Comparison of ENCODE assay signal across 20 cellular contexts in genomic region chr7:148916186-148916585, GRCh38. TPM values are rescaled to one million over a fixed set of nuclear protein-coding genes. Genes with fewer than 3 reads are reported as not detected.
DNase-seq lines count a peak whose midpoint lies in the region; ATAC-seq and TF ChIP-seq lines count a peak whose summit lies in the region.
"Had no signal": no experiment of that assay in that cellular context is flagged by ENCODE, and none has a peak within 500 bp of the region (broad histone marks: within the 10 kb centered on the region; RNA-seq: fewer than 3 reads in every experiment).

No MANE protein-coding gene starts in this region.

- H3K36me3 ChIP-seq in Panc1 (ENCODE audit: control insufficient read depth, insufficient read depth, low read length), result no peaks in the 10 kb centered on the region
- H3K36me3 ChIP-seq: BE2C had no signal

- H3K27ac Mint-ChIP-seq in stimulated activated naive CD8-positive, alpha-beta T cell treated with anti-CD3 and anti-CD28 coated beads, Interleukin-15, Interleukin-2, amounts not matched to agents 100 ng/mL and 50 ng/mL, for 24 hours, result peak overlapping the region; percentile 84

- H3K9me3 ChIP-seq in Panc1 (ENCODE audit: control insufficient read depth, insufficient read depth, low read depth, low read length), result no peaks in the 10 kb centered on the region
- H3K9me3 ChIP-seq: BE2C had no signal

- CTCF ChIA-PET in Panc1 (lab: Charles Lee), result no interaction called here

- TF ChIP-seq CTCF in Panc1 (IDR thresholded peaks at IDR 0.05) (no peak), fibroblast of mammary gland (conservative IDR thresholded peaks at IDR 0.05; ENCODE audit: control insufficient read depth, insufficient read depth, low read depth, low read length) (no peak)

- POLR2A ChIA-PET in Panc1 (lab: Charles Lee), result interaction anchor here (0.6 kb wide), 1 partner anchor 197 kb away, joined by 7 read pairs; no protein-coding TSS in a partner anchor

- H3K4me1 ChIP-seq in Panc1 (ENCODE audit: control insufficient read depth, insufficient read depth, low read length), result peaks cover 22% of the 10 kb centered on the region
- H3K4me1 ChIP-seq: BE2C had no signal

- no peaks in the 10 kb centered on the region for H3K27me3 Mint-ChIP-seq in stimulated activated naive CD8-positive, alpha-beta T cell treated with anti-CD3 and anti-CD28 coated beads, Interleukin-15, Interleukin-2, amounts not matched to agents 100 ng/mL and 50 ng/mL, for 24 hours
- H3K27me3 Mint-ChIP-seq: T-helper 17 cell had no signal

- no peak overlapping the region for H3K4me3 ChIP-seq in Panc1 (ENCODE audit: low read depth in 2 of 2, low read length in 2 of 2)
- H3K4me3 ChIP-seq in fibroblast of mammary gland (ENCODE audit: control insufficient read depth, low read depth, low read length), result no peak overlapping the region

- H3K9me3 Mint-ChIP-seq in stimulated activated naive CD8-positive, alpha-beta T cell treated with anti-CD3 and anti-CD28 coated beads, Interleukin-15, Interleukin-2, amounts not matched to agents 100 ng/mL and 50 ng/mL, for 24 hours, result no peaks in the 10 kb centered on the region

- peak overlapping the region; percentile 5; the same call in 1 of the 2 replicates for H3K27ac ChIP-seq in Panc1 (ENCODE audit: low read length)
- H3K27ac ChIP-seq: foreskin keratinocyte had no signal

- intact Hi-C loops in Panc1 (cut with micrococcal nuclease; ENCODE audit: unreplicated experiment), result no loop called here

- no peaks in the 10 kb centered on the region for H3K36me3 Mint-ChIP-seq in stimulated activated naive CD8-positive, alpha-beta T cell treated with anti-CD3 and anti-CD28 coated beads, Interleukin-15, Interleukin-2, amounts not matched to agents 100 ng/mL and 50 ng/mL, for 24 hours (ENCODE audit: low read depth)

- no peaks in the 10 kb centered on the region for H3K27me3 ChIP-seq in Panc1 (ENCODE audit: control insufficient read depth, insufficient read depth, low read length)
- H3K27me3 ChIP-seq: BE2C had no signal

- no peak overlapping the region for H3K4me3 Mint-ChIP-seq in stimulated activated naive CD8-positive, alpha-beta T cell treated with anti-CD3 and anti-CD28 coated beads, Interleukin-15, Interleukin-2, amounts not matched to agents 100 ng/mL and 50 ng/mL, for 24 hours
- H3K4me3 Mint-ChIP-seq: T-helper 17 cell had no signal

- ATAC-seq in stimulated activated naive CD8-positive, alpha-beta T cell treated with anti-CD3 and anti-CD28 coated beads, Interleukin-15, Interleukin-2, amounts not matched to agents 100 U/mL and 50 U/mL, for 24 hours, result no peak
- ATAC-seq in Panc1 (no peak), GM18861 (IDR thresholded peaks at IDR 0.05; ENCODE audit: unreplicated experiment) (no peak)
- ATAC-seq: activated CD4-positive, CD25-positive, alpha-beta regulatory T cell treated with anti-CD3 and anti-CD28 coated beads, Interleukin-2, amount 50 U/mL, for 24 hours; foreskin keratinocyte; T-helper 17 cell had no signal

- DNase-seq in stimulated activated naive CD8-positive, alpha-beta T cell treated with anti-CD3 and anti-CD28 coated beads, Interleukin-15, Interleukin-2, amounts not matched to agents 100 U/mL and 50 U/mL, for 24 hours, result no peak
- peak; percentile 2 for DNase-seq in Panc1 (ENCODE audit: low read depth, low spot score)
- DNase-seq in fibroblast of mammary gland (ENCODE audit: low read depth), result peak; percentile 63
- DNase-seq in stromal cell of bone marrow (ENCODE audit: low read depth), result peak; percentile 67
- no peak for DNase-seq in medulla oblongata (ENCODE audit: extremely low spot score)
- no peak for DNase-seq in NCI-H2196 (lab: John Stamatoyannopoulos, UW; ENCODE audit: unreplicated experiment)
- DNase-seq: activated T-cell treated with anti-CD3 and anti-CD28 coated beads for 4 hours, BE2C, DMS153, foreskin keratinocyte, H7, KG1, mammary epithelial cell, NCI-H187 treated with DMSO at 0.1 percent for 48 hours, NCI-H524 treated with DMSO at 0.1 percent for 48 hours, nucleus accumbens, T-helper 17 cell had no signal

- no TSS peak for BruUV-seq in Panc1 (replicated peaks; lab: Mats Ljungman, UMichigan)

- in situ Hi-C loops in Panc1 (cut with HindIII; ENCODE audit: low pct_unique_long_range_greater_than_20kb, low sequenced_read_pairs), result no loop called here

- H3K4me1 Mint-ChIP-seq in stimulated activated naive CD8-positive, alpha-beta T cell treated with anti-CD3 and anti-CD28 coated beads, Interleukin-15, Interleukin-2, amounts not matched to agents 100 ng/mL and 50 ng/mL, for 24 hours (ENCODE audit: low read depth), result peaks cover 85% of the 10 kb centered on the region

RNA-seq across cellular contexts. Expression of gene EZH2, which starts 32.1 kb away (rescaled TPM):
- 38.3 TPM for total RNA-seq in Panc1 (2021; ENCODE audit: unreplicated experiment)
- polyA plus RNA-seq in Panc1 (2012; ENCODE audit: insufficient read length), result 14.6 TPM

Comparison
In these comparisons a context has a peak if more than half of its experiments do, and no peak if none do; other contexts are left out.
1. DNase-seq: peak in Panc1 (single experiment), fibroblast of mammary gland (single experiment) and stromal cell of bone marrow (single experiment); none in stimulated activated naive CD8-positive, alpha-beta T cell treated with anti-CD3 and anti-CD28 coated beads, Interleukin-15, Interleukin-2, amounts not matched to agents 100 U/mL and 50 U/mL, for 24 hours (single experiment), medulla oblongata (single experiment) and NCI-H2196 (single experiment).